In the genomic region with DNA sequence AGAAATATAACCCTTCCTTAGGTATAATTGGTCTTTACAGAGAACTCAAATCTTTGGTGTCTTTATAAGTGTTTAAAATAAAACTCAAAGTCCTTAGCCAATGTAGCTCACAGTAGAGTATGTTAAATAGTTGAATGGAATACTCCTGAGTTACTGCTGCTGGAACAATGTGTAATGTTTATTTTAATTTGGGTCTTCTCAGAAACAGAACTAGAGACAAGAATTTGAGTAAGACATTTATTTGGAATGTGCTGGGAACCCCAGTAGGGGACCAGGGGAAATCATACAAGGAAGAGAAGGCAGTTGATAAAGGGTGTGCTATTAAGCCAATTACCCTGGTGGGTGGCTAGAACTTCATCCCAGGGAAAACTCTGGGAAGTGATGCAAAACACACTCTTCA, we compare ENCODE assay signal across 21 cellular contexts.
DNase-seq lines count a peak whose midpoint lies in the region; TF ChIP-seq lines count a peak whose summit lies in the region.
"Had no signal": no experiment of that assay in that cellular context is flagged by ENCODE, and none has a peak within 500 bp of the region (broad histone marks: within the 10 kb centered on the region; RNA-seq: fewer than 3 reads in every experiment).

No MANE protein-coding gene starts in this region.

- no peak overlapping the region for H3K4me3 Mint-ChIP-seq in HFFc6
- H3K4me3 Mint-ChIP-seq in CD4-positive, alpha-beta memory T cell, result no peak overlapping the region
- H3K4me3 Mint-ChIP-seq: B cell; CD4-positive, alpha-beta T cell; CD8-positive, alpha-beta memory T cell had no signal

- peaks cover 25% of the 10 kb centered on the region for H3K9me3 ChIP-seq in SJSA1 (replicated peaks)
- H3K9me3 ChIP-seq in CD4-positive, alpha-beta memory T cell (ENCODE audit: control insufficient read depth in 1 of 2, low read length in 2 of 2), result no peaks in the 10 kb centered on the region

- peaks cover 20% of the 10 kb centered on the region for H3K36me3 Mint-ChIP-seq in HFFc6 (ENCODE audit: low read depth)
- no peaks in the 10 kb centered on the region for H3K36me3 Mint-ChIP-seq in CD4-positive, alpha-beta memory T cell
- H3K36me3 Mint-ChIP-seq: CD8-positive, alpha-beta memory T cell had no signal

- intact Hi-C loops in CD4-positive, alpha-beta memory T cell (cut with micrococcal nuclease), result no loop called here

- H3K27ac Mint-ChIP-seq in HFFc6, result peak overlapping the region; percentile 3; the same call in 1 of the 2 replicates
- no peak overlapping the region for H3K27ac Mint-ChIP-seq in CD4-positive, alpha-beta memory T cell
- H3K27ac Mint-ChIP-seq: B cell; CD4-positive, alpha-beta T cell; CD8-positive, alpha-beta memory T cell had no signal

- H3K36me3 ChIP-seq in SJSA1, result no peaks in the 10 kb centered on the region
- no peaks in the 10 kb centered on the region for H3K36me3 ChIP-seq in CD4-positive, alpha-beta memory T cell (ENCODE audit: insufficient read depth, low read length)

- H3K9me3 Mint-ChIP-seq in HFFc6, result peaks cover 21% of the 10 kb centered on the region
- H3K9me3 Mint-ChIP-seq in CD4-positive, alpha-beta memory T cell, result peaks cover 9 to 39% (median 27%) of the 10 kb centered on the region in 8 donors

- TF ChIP-seq CTCF in HFFc6 (IDR thresholded peaks at IDR 0.05) (no peak), astrocyte of the spinal cord (IDR thresholded peaks at IDR 0.05; ENCODE audit: low read depth, low read length) (no peak)

- H3K4me3 ChIP-seq in SJSA1, result no peak overlapping the region
- H3K4me3 ChIP-seq in astrocyte of the spinal cord (ENCODE audit: low read depth, low read length), result no peak overlapping the region
- H3K4me3 ChIP-seq in CD4-positive, alpha-beta memory T cell (ENCODE audit: low read length in 2 of 2), result no peak overlapping the region
- H3K4me3 ChIP-seq: BLaER1 treated with 17β-estradiol and CSF1 and Interleukin-3, amounts not matched to agents 10 nM and 100 nM; GM12878 had no signal

- in situ Hi-C loops in astrocyte of the spinal cord (cut with HindIII; ENCODE audit: low sequenced_read_pairs), result no loop called here

- peaks cover 35% of the 10 kb centered on the region for H3K4me1 ChIP-seq in SJSA1 (replicated peaks)
- H3K4me1 ChIP-seq in CD4-positive, alpha-beta memory T cell (ENCODE audit: insufficient read depth, low read length), result no peaks in the 10 kb centered on the region

- CTCF ChIA-PET in CD4-positive, alpha-beta memory T cell (lab: Charles Lee; ENCODE audit: partially characterized antibody), result no interaction called here

- peak overlapping the region; percentile 12; the same call in 1 of the 2 replicates for H3K27ac ChIP-seq in SJSA1
- no peak overlapping the region for H3K27ac ChIP-seq in CD4-positive, alpha-beta memory T cell (ENCODE audit: low read depth, low read length)
- H3K27ac ChIP-seq: BLaER1 treated with 17β-estradiol and CSF1 and Interleukin-3, amounts not matched to agents 10 nM and 100 nM; C4-2B had no signal

- POLR2A ChIA-PET in CD4-positive, alpha-beta memory T cell (lab: Charles Lee; ENCODE audit: partially characterized antibody), result no interaction called here

- peaks cover 62% of the 10 kb centered on the region for H3K4me1 Mint-ChIP-seq in HFFc6 (ENCODE audit: low read depth)
- peaks cover 0 to 1% (median 0%) of the 10 kb centered on the region in 4 donors for H3K4me1 Mint-ChIP-seq in CD4-positive, alpha-beta memory T cell
- H3K4me1 Mint-ChIP-seq: B cell; CD8-positive, alpha-beta memory T cell had no signal

- no peaks in the 10 kb centered on the region for H3K27me3 ChIP-seq in SJSA1 (replicated peaks)
- no peaks in the 10 kb centered on the region for H3K27me3 ChIP-seq in CD4-positive, alpha-beta memory T cell (ENCODE audit: insufficient read depth, low read length)
- H3K27me3 ChIP-seq: BLaER1 treated with 17β-estradiol and CSF1 and Interleukin-3, amounts not matched to agents 10 nM and 100 nM had no signal

- no peaks in the 10 kb centered on the region; the same call in 1 of the 2 replicates for H3K27me3 Mint-ChIP-seq in HFFc6 (ENCODE audit: insufficient read depth)
- H3K27me3 Mint-ChIP-seq in CD4-positive, alpha-beta memory T cell, result peaks cover 0 to 2% of the 10 kb centered on the region in 2 donors
- H3K27me3 Mint-ChIP-seq: B cell had no signal

- DNase-seq in HFFc6 (no peak), SJSA1 (ENCODE audit: low read depth in 1 of 2, low spot score in 2 of 2) (peak in 1 of 2 experiments; percentile 46), astrocyte of the spinal cord (ENCODE audit: low read depth, low spot score) (peak; percentile 52), NCI-H1930 (lab: John Stamatoyannopoulos, UW) (no peak), superior temporal gyrus (ENCODE audit: extremely low spot score) (no peak), AG08395 (ENCODE audit: low spot score) (no peak)
- no peak for DNase-seq in CD4-positive, alpha-beta memory T cell
- DNase-seq: 8988T; ACHN; AML-193; Calu3; CD4-positive, alpha-beta T cell; CD8-positive, alpha-beta memory T cell; COR-L47; DMS79 treated with DMSO at 0.1 percent for 48 hours; EL; GDM1 had no signal
